Comparison of ENCODE assay signal across 9 cellular contexts in genomic region chr2:215624423-215624829, GRCh38.
DNase-seq lines count a peak whose midpoint lies in the region; ATAC-seq, FAIRE-seq and TF ChIP-seq lines count a peak whose summit lies in the region.
"Had no signal": no experiment of that assay in that cellular context is flagged by ENCODE, and none has a peak within 500 bp of the region (broad histone marks: within the 10 kb centered on the region; RNA-seq: fewer than 3 reads in every experiment).

No MANE protein-coding gene starts in this region.

- no peak for TF ChIP-seq CTCF in astrocyte of the spinal cord (IDR thresholded peaks at IDR 0.05; ENCODE audit: low read depth, low read length)

- in situ Hi-C loops in astrocyte of the spinal cord (cut with HindIII; ENCODE audit: low sequenced_read_pairs): no loop called here

- FAIRE-seq in HTR-8/SVneo (lab: Jason Lieb, UNC): peak; percentile 48

- no peak for DNase-seq in HTR-8/SVneo (ENCODE audit: insufficient read length, low spot score)
- peak; percentile 90 for DNase-seq in astrocyte of the spinal cord (ENCODE audit: low read depth, low spot score)
- DNase-seq in left kidney (ENCODE audit: low read depth, low spot score): peak; percentile 62
- peak; percentile 93 for DNase-seq in stromal cell of bone marrow (ENCODE audit: low read depth)
- no peak for DNase-seq in activated CD4-positive, alpha-beta T cell treated with anti-CD3 and anti-CD28 coated beads for 48 hours
- DNase-seq in activated CD8-positive, alpha-beta memory T cell treated with anti-CD3 and anti-CD28 coated beads for 24 hours: no peak
- DNase-seq in C1 segment of cervical spinal cord (lab: John Stamatoyannopoulos, UW): no peak
- DNase-seq: Karpas-422 had no signal

- ATAC-seq in HG02571 (IDR thresholded peaks at IDR 0.05; ENCODE audit: unreplicated experiment): no peak

- no peak overlapping the region for H3K4me3 ChIP-seq in astrocyte of the spinal cord (ENCODE audit: low read depth, low read length)

Comparison
In these comparisons a context has a peak if more than half of its experiments do, and no peak if none do; other contexts are left out.
1. DNase-seq: peak in astrocyte of the spinal cord (single experiment), left kidney (single experiment) and stromal cell of bone marrow (single experiment); none in HTR-8/SVneo (single experiment), activated CD4-positive, alpha-beta T cell treated with anti-CD3 and anti-CD28 coated beads for 48 hours (single experiment), activated CD8-positive, alpha-beta memory T cell treated with anti-CD3 and anti-CD28 coated beads for 24 hours (single experiment) and C1 segment of cervical spinal cord (0 of 14).